ENCODE assay signal across 16 cellular contexts in the genomic region with DNA sequence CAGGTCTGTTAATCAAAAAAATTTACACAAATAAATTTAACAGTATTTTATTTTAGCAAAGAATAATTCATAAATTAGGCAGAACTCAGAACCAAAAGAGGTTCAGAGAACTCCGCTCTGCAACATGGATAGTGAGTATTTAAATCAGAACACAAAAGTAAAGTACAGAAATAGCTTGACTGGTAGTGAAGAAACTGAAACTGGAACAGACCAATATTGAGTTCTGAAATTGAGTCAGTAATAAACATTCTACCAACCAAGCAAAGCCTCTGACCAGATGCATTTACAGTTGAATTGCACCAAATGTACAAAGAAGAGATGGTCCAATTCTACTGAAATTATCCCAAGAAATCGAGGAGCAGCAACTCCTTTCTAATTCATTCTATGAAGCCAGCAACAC.
DNase-seq lines count a peak whose midpoint lies in the region; ATAC-seq, FAIRE-seq and TF ChIP-seq lines count a peak whose summit lies in the region.
"Had no signal": no experiment of that assay in that cellular context is flagged by ENCODE, and none has a peak within 500 bp of the region (broad histone marks: within the 10 kb centered on the region; RNA-seq: fewer than 3 reads in every experiment).

No MANE protein-coding gene starts in this region.

- peak overlapping the region; percentile 35 for H2AFZ ChIP-seq in KMS-11 (ENCODE audit: low read depth)

- H3K9me3 ChIP-seq in ovary, result no peaks in the 10 kb centered on the region
- H3K9me3 ChIP-seq: BLaER1 had no signal

- no peaks in the 10 kb centered on the region for H4K20me1 ChIP-seq in KMS-11 (ENCODE audit: insufficient read depth)
- H4K20me1 ChIP-seq: BLaER1 had no signal

- H3K4me3 ChIP-seq in KMS-11 (IDR thresholded peaks at IDR 0.05; ENCODE audit: insufficient read depth, low read depth, low read length) (no peak overlapping the region), ovary (no peak overlapping the region)
- H3K4me3 ChIP-seq: BLaER1, skin epidermis had no signal

- ATAC-seq in GM18873 (IDR thresholded peaks at IDR 0.05; ENCODE audit: low FRiP score, unreplicated experiment) (peak; percentile 79), GM21619 (IDR thresholded peaks at IDR 0.05; ENCODE audit: unreplicated experiment) (peak; percentile 74), HG03045 (IDR thresholded peaks at IDR 0.05; ENCODE audit: unreplicated experiment) (peak; percentile 87), left lobe of liver (no peak)

- H3K27me3 ChIP-seq in KMS-11 (ENCODE audit: insufficient read depth, low read depth) (no peaks in the 10 kb centered on the region), ovary (no peaks in the 10 kb centered on the region)
- H3K27me3 ChIP-seq: BLaER1 had no signal

- FAIRE-seq in HTR-8/SVneo (lab: Jason Lieb, UNC), result no peak

- no peak for TF ChIP-seq EP300 in ovary (IDR thresholded peaks at IDR 0.05)

- no peak for DNase-seq in ovary
- no peak for DNase-seq in HTR-8/SVneo (ENCODE audit: insufficient read length, low spot score)
- DNase-seq in left lobe of liver (ENCODE audit: low spot score), result no peak
- DNase-seq in activated CD4-positive, CD25-positive, alpha-beta regulatory T cell treated with anti-CD3 and anti-CD28 coated beads, Interleukin-2, amount 50 U/mL, for 72 hours, result no peak
- DNase-seq: EL, NCI-H1694 treated with DMSO at 0.1 percent for 48 hours, NCI-H748 treated with DMSO at 0.1 percent for 48 hours, nucleus accumbens, Right ventricle myocardium superior, substantia nigra had no signal

- TF ChIP-seq POLR2A in ovary (IDR thresholded peaks at IDR 0.05), result no peak

- peak overlapping the region; percentile 50 for H3K9ac ChIP-seq in KMS-11
- H3K9ac ChIP-seq: BLaER1 had no signal

- H3K4me1 ChIP-seq in KMS-11 (ENCODE audit: low read depth, poor library complexity, severe bottlenecking) (peaks cover 50% of the 10 kb centered on the region), ovary (ENCODE audit: insufficient read depth) (no peaks in the 10 kb centered on the region)
- H3K4me1 ChIP-seq: BLaER1 had no signal

- no peak for TF ChIP-seq CTCF in KMS-11 (conservative IDR thresholded peaks at IDR 0.05; ENCODE audit: low read depth, low read length)
- no peak for TF ChIP-seq CTCF in ovary (IDR thresholded peaks at IDR 0.05)

- intact Hi-C loops in ovary (cut with DNase I), result no loop called here

- no peaks in the 10 kb centered on the region for H3K79me2 ChIP-seq in KMS-11 (ENCODE audit: insufficient read depth, low read depth)

- WGBS in ovary, 3 donors, result 92 to 95% (median 93%) methylated on average over 2 of the region's 2 CpGs

- peak overlapping the region; percentile 94 for H3K4me2 ChIP-seq in KMS-11
- H3K4me2 ChIP-seq: BLaER1 had no signal

- H3K27ac ChIP-seq in KMS-11, result peak overlapping the region; percentile 95
- H3K27ac ChIP-seq in ovary, result no peak overlapping the region
- H3K27ac ChIP-seq: BLaER1, skin epidermis had no signal

- H3K36me3 ChIP-seq in KMS-11 (ENCODE audit: insufficient read depth) (no peaks in the 10 kb centered on the region), ovary (no peaks in the 10 kb centered on the region)
- H3K36me3 ChIP-seq: BLaER1 had no signal
